ENCODE assay signal across 8 cellular contexts in genomic region chr20:6767166-6767535, GRCh38. TPM values are rescaled to one million over a fixed set of nuclear protein-coding genes. Genes with fewer than 3 reads are reported as not detected.
DNase-seq lines count a peak whose midpoint lies in the region; FAIRE-seq and TF ChIP-seq lines count a peak whose summit lies in the region.

No MANE protein-coding gene starts in this region.

- TF ChIP-seq POLR2A in H54 (IDR thresholded peaks at IDR 0.05; ENCODE audit: low read depth, low read length), result no peak

- DNase-seq in AG10803 (ENCODE audit: low read depth) (no peak), MG63 (no peak), epithelial cell of prostate (ENCODE audit: low read depth, low spot score) (no peak), NCI-H146 (lab: John Stamatoyannopoulos, UW) (no peak), H54 (ENCODE audit: insufficient read length, low spot score) (no peak), DMS79 treated with DMSO at 0.1 percent for 48 hours (lab: John Stamatoyannopoulos, UW) (no peak)
- no peak for DNase-seq in stimulated activated CD4-positive, alpha-beta T cell treated with anti-CD3 and anti-CD28 coated beads, Interleukin-2, amount 100 ng/mL, for 48 hours

- H3K4me3 ChIP-seq in AG10803 (ENCODE audit: low read length), result peak overlapping the region; percentile 62
- peak overlapping the region; percentile 51 for H3K4me3 ChIP-seq in MG63
- peak overlapping the region; percentile 43 for H3K4me3 ChIP-seq in neuron (ENCODE audit: low read length)

- H3K36me3 ChIP-seq in MG63, result no peaks in the 10 kb centered on the region
- no peaks in the 10 kb centered on the region for H3K36me3 ChIP-seq in neuron (ENCODE audit: insufficient read depth, low read length)

- H3K4me1 ChIP-seq in neuron (ENCODE audit: insufficient read depth, low read length), result peaks cover 3% of the 10 kb centered on the region

- H3K27me3 ChIP-seq in MG63 (peaks cover 9% of the 10 kb centered on the region; the same call in 1 of the 2 replicates), neuron (ENCODE audit: insufficient read depth, low read length) (peaks cover 46% of the 10 kb centered on the region)

- H3K9me3 ChIP-seq in MG63 (no peaks in the 10 kb centered on the region), neuron (ENCODE audit: low read length) (no peaks in the 10 kb centered on the region)

- no peak for FAIRE-seq in H54 (lab: Jason Lieb, UNC)

- no peak overlapping the region for H2AFZ ChIP-seq in neuron (ENCODE audit: low read depth, low read length)

- no peak for TF ChIP-seq CTCF in AG10803 (conservative IDR thresholded peaks at IDR 0.05; ENCODE audit: low read length)

- H3K27ac ChIP-seq in epithelial cell of prostate, result peak overlapping the region; percentile 46

RNA-seq across cellular contexts. Expression of gene BMP2, which starts 0.3 kb away (rescaled TPM):
- 0.03 and 0.10 TPM in 2 replicates for total RNA-seq in MG63 (2014; rRNA removed; shearing (Covaris generic); ENCODE audit: low replicate concordance)
